In genomic region chr3:194938845-194939531, GRCh38 we compare ENCODE assay signal across 20 cellular contexts.
A peak's percentile ranks its signal among the peaks of the same experiment; 100 is the strongest.
DNase-seq lines count a peak whose midpoint lies in the region; ATAC-seq and TF ChIP-seq lines count a peak whose summit lies in the region.
"Had no signal": no experiment of that assay in that cellular context is flagged by ENCODE, and none has a peak within 500 bp of the region (broad histone marks: within the 10 kb centered on the region; RNA-seq: fewer than 3 reads in every experiment).

No MANE protein-coding gene starts in this region.

- TF ChIP-seq CTCF in NB4 (IDR thresholded peaks at IDR 0.05; ENCODE audit: low read depth, low read length), result no peak
- no peak for TF ChIP-seq CTCF in cardiac fibroblast (IDR thresholded peaks at IDR 0.05; ENCODE audit: low read depth, low read length)

- no peak for TF ChIP-seq POLR2A in NB4 (IDR thresholded peaks at IDR 0.05; ENCODE audit: extremely low read depth, insufficient read length)

- H3K27ac ChIP-seq in right cardiac atrium (ENCODE audit: low read length), result no peak overlapping the region
- H3K27ac ChIP-seq: RWPE1, skin epidermis had no signal

- H3K4me1 ChIP-seq in right cardiac atrium (ENCODE audit: control insufficient read depth, insufficient read depth, low read length), result peaks cover 5% of the 10 kb centered on the region

- H3K9me3 ChIP-seq in right cardiac atrium (ENCODE audit: control insufficient read depth, low read length), result no peaks in the 10 kb centered on the region

- DNase-seq in NB4 (ENCODE audit: low read depth) (peak; percentile 51), cardiac fibroblast (ENCODE audit: low read depth in 2 of 2) (peak; percentile 76 to 84), right cardiac atrium (peak; percentile 41 to 83 (median 65)), pons (ENCODE audit: low spot score) (peak; percentile 53), dedifferentiated amniotic fluid mesenchymal stem cell (ENCODE audit: extremely low spot score) (no peak), NCI-H2081 treated with DMSO at 0.1 percent for 48 hours (lab: John Stamatoyannopoulos, UW) (no peak), 8988T (no peak)
- DNase-seq: activated CD4-positive, alpha-beta T cell treated with anti-CD3 and anti-CD28 coated beads for 36 hours; activated T-cell treated with anti-CD3 and anti-CD28 coated beads for 4 hours; COR-L47; effector memory CD8-positive, alpha-beta T cell; H7; kidney glomerular epithelial cell; NCI-H187; occipital lobe; stimulated activated CD8-positive, alpha-beta memory T cell treated with anti-CD3 and anti-CD28 coated beads, Interleukin-4, amount 100 ng/mL, for 48 hours had no signal

- H3K27me3 ChIP-seq in right cardiac atrium (ENCODE audit: control insufficient read depth, insufficient read depth), result no peaks in the 10 kb centered on the region

- 63% methylated on average over 8 of the region's 8 CpGs for WGBS in right cardiac atrium

- intact Hi-C loops in right cardiac atrium (cut with DNase I), result no loop called here

- peak; percentile 19 to 45 for ATAC-seq in right cardiac atrium
- no peak for ATAC-seq in GM19452 (IDR thresholded peaks at IDR 0.05; ENCODE audit: unreplicated experiment)
- ATAC-seq: activated CD4-positive, alpha-beta T cell treated with anti-CD3 and anti-CD28 coated beads for 36 hours; activated naive CD4-positive, alpha-beta T cell treated with anti-CD3 and anti-CD28 coated beads, Interleukin-2, amount 50 U/mL, for 72 hours; effector memory CD8-positive, alpha-beta T cell had no signal

- H3K4me3 ChIP-seq in NB4 (ENCODE audit: low read depth, low read length) (no peak overlapping the region), cardiac fibroblast (replicated peaks in 1 of 2; ENCODE audit: low read depth in 2 of 2, low read length in 2 of 2) (no peak overlapping the region), right cardiac atrium (ENCODE audit: low read length) (no peak overlapping the region)
- H3K4me3 ChIP-seq: skin epidermis had no signal

Comparison
In these comparisons a context has a peak if more than half of its experiments do, and no peak if none do; other contexts are left out.
1. DNase-seq: peak in NB4 (single experiment), cardiac fibroblast (2 of 2), right cardiac atrium (3 of 3) and pons (single experiment); none in dedifferentiated amniotic fluid mesenchymal stem cell (single experiment), NCI-H2081 treated with DMSO at 0.1 percent for 48 hours (single experiment) and 8988T (single experiment).